ENCODE assay signal across 8 cellular contexts in the genomic region with DNA sequence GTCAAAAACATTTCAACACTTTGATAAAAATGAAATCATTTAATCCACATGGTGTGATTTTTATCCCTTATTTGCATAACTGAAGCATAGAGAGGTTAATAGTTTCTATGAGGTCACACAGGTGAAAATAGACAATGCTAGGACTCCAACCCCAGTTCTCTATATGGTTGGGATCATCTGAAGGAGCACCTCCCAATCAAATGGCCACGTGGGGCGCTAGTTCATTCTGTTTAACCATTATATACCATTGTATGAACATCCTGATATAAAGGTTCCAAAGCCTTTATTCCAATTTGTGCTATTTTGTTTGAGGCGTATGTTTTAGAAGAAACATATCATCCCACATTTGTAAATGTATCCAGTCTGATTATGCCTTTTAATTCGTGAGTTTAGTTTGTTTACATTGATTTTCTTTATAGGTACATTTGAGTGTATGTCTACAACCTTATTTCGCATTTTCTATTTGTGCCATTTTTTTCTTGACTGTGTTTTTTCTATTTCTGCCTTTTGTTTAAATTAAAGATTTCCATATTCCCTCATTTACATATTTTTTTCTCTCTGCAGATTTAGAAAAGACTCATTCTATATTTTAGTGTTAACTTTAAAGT.
DNase-seq lines count a peak whose midpoint lies in the region; ATAC-seq and TF ChIP-seq lines count a peak whose summit lies in the region.

No MANE protein-coding gene starts in this region.

- no peaks in the 10 kb centered on the region for H3F3A ChIP-seq in GM23338 (replicated peaks; ENCODE audit: low read depth)

- H3K4me1 ChIP-seq in GM23338 (ENCODE audit: insufficient read depth) (0 out of 2 replicates have a peak, but pooled peaks cover 3% of the 10 kb centered on the region), hepatocyte (ENCODE audit: insufficient read depth) (no peaks in the 10 kb centered on the region), heart right ventricle (no peaks in the 10 kb centered on the region)

- H3K4me1 Mint-ChIP-seq in GM23338, result no peaks in the 10 kb centered on the region

- WGBS in hepatocyte (ENCODE audit: low lambda C conversion rate, missing lambda C conversion rate), result 53% methylated on average over 5 of the region's 5 CpGs
- 46 to 49% methylated on average over 5 of the region's 5 CpGs for WGBS in heart right ventricle, 2 donors

- ATAC-seq in GM18498 (IDR thresholded peaks at IDR 0.05; ENCODE audit: unreplicated experiment) (peak; percentile 86), GM23338 (peak; percentile 80), heart right ventricle (no peak), omental fat pad (ENCODE audit: low FRiP score) (no peak), GM18873 (IDR thresholded peaks at IDR 0.05; ENCODE audit: low FRiP score, unreplicated experiment) (no peak)

- H3K36me3 Mint-ChIP-seq in GM23338 (ENCODE audit: low read depth), result peaks cover 10% of the 10 kb centered on the region; the same call in 1 of the 3 replicates

- H4K20me1 ChIP-seq in GM23338 (replicated peaks; ENCODE audit: insufficient read depth), result no peaks in the 10 kb centered on the region
- no peaks in the 10 kb centered on the region for H4K20me1 ChIP-seq in hepatocyte (ENCODE audit: insufficient read depth, poor library complexity, severe bottlenecking)

- H3K9me2 ChIP-seq in GM23338 (ENCODE audit: insufficient read depth) (peaks cover 5% of the 10 kb centered on the region; the same call in 1 of the 2 replicates), hepatocyte (replicated peaks; ENCODE audit: insufficient read depth) (no peaks in the 10 kb centered on the region)

- H3K27me3 Mint-ChIP-seq in GM23338 (ENCODE audit: insufficient read depth, low read depth, poor library complexity), result peaks cover 6% of the 10 kb centered on the region

- TF ChIP-seq CTCF in GM23338 (conservative IDR thresholded peaks at IDR 0.05; ENCODE audit: low read depth in 2 of 2), result peak; percentile 70 to 79
- peak; percentile 44 for TF ChIP-seq CTCF in LNCaP clone FGC (IDR thresholded peaks at IDR 0.05; ENCODE audit: control insufficient read depth, extremely low read depth, insufficient read depth)
- TF ChIP-seq CTCF in hepatocyte (IDR thresholded peaks at IDR 0.05; ENCODE audit: poor library complexity), result peak; percentile 28
- TF ChIP-seq CTCF in dorsolateral prefrontal cortex (IDR thresholded peaks at IDR 0.05 in 54 of 56, conservative IDR thresholded peaks at IDR 0.05 in 2 of 56; ENCODE audit: low read depth in 1 of 56, partially characterized antibody in 56 of 56), result peak in 4 of 56 donors; percentile 6 to 22 (median 11)
- peak in 2 of 9 donors; percentile 9 to 28 for TF ChIP-seq CTCF in heart right ventricle (IDR thresholded peaks at IDR 0.05)
- no peak for TF ChIP-seq CTCF in omental fat pad (IDR thresholded peaks at IDR 0.05)

- H3K9me3 ChIP-seq in hepatocyte (ENCODE audit: low read depth), result no peaks in the 10 kb centered on the region
- peaks cover 0 to 18% (median 0%) of the 10 kb centered on the region in 11 donors for H3K9me3 ChIP-seq in heart right ventricle

- H2AFZ ChIP-seq in GM23338, result no peak overlapping the region
- no peak overlapping the region for H2AFZ ChIP-seq in hepatocyte

- H3K4me3 Mint-ChIP-seq in GM23338, result no peak overlapping the region

- H3K4me3 ChIP-seq in GM23338, result no peak overlapping the region
- no peak overlapping the region for H3K4me3 ChIP-seq in LNCaP clone FGC (ENCODE audit: low read depth, low read length)
- H3K4me3 ChIP-seq in hepatocyte, result no peak overlapping the region
- no peak overlapping the region for H3K4me3 ChIP-seq in dorsolateral prefrontal cortex
- H3K4me3 ChIP-seq in heart right ventricle, result no peak overlapping the region

- H3K27me3 ChIP-seq in GM23338 (ENCODE audit: insufficient read depth), result no peaks in the 10 kb centered on the region
- H3K27me3 ChIP-seq in hepatocyte, result no peaks in the 10 kb centered on the region
- H3K27me3 ChIP-seq in dorsolateral prefrontal cortex, result no peaks in the 10 kb centered on the region
- no peaks in the 10 kb centered on the region for H3K27me3 ChIP-seq in heart right ventricle

- intact Hi-C loops in dorsolateral prefrontal cortex (cut with DNase I), result no loop called here
- intact Hi-C loops in heart right ventricle (cut with DNase I), result no loop called here

- H3K79me2 ChIP-seq in GM23338 (replicated peaks; ENCODE audit: insufficient read depth) (no peaks in the 10 kb centered on the region), hepatocyte (no peaks in the 10 kb centered on the region)

- H3K36me3 ChIP-seq in GM23338 (ENCODE audit: insufficient read depth), result no peaks in the 10 kb centered on the region
- no peaks in the 10 kb centered on the region for H3K36me3 ChIP-seq in hepatocyte (replicated peaks; ENCODE audit: insufficient read depth, low read depth)
- no peaks in the 10 kb centered on the region for H3K36me3 ChIP-seq in heart right ventricle

- H3K27ac Mint-ChIP-seq in GM23338, result no peak overlapping the region

- H3K9me3 Mint-ChIP-seq in GM23338, result no peaks in the 10 kb centered on the region

- H3K4me2 ChIP-seq in GM23338 (no peak overlapping the region), hepatocyte (no peak overlapping the region)

- H3K27ac ChIP-seq in GM23338 (ENCODE audit: low read depth) (no peak overlapping the region), hepatocyte (no peak overlapping the region), dorsolateral prefrontal cortex (no peak overlapping the region), heart right ventricle (no peak overlapping the region)

- DNase-seq in GM23338 (ENCODE audit: low spot score), result peak; percentile 75
- DNase-seq in LNCaP clone FGC (ENCODE audit: low read depth), result no peak
- peak; percentile 14 for DNase-seq in hepatocyte (ENCODE audit: low spot score)
- no peak for DNase-seq in dorsolateral prefrontal cortex
- DNase-seq in heart right ventricle, result no peak
- no peak for DNase-seq in omental fat pad (ENCODE audit: low spot score)

TF ChIP-seq in GM23338, 12 proteins besides CTCF, POLR2A, EP300 and RAD21 (continues in another document):
- TF ChIP-seq POLR2AphosphoS5 (IDR thresholded peaks at IDR 0.05; ENCODE audit: low read depth) (no peak), STAT1 (IDR thresholded peaks at IDR 0.05; ENCODE audit: unreplicated experiment) (no peak), EZH2phosphoT487 (IDR thresholded peaks at IDR 0.05; ENCODE audit: unreplicated experiment) (no peak), JUNB (IDR thresholded peaks at IDR 0.05; ENCODE audit: unreplicated experiment) (no peak), CREB1 (CRISPR knock-in tag; IDR thresholded peaks at IDR 0.05; ENCODE audit: low read depth) (no peak), NANOG (IDR thresholded peaks at IDR 0.05; ENCODE audit: borderline replicate concordance) (no peak), ZNF331 (CRISPR knock-in tag; IDR thresholded peaks at IDR 0.05; ENCODE audit: low read depth) (no peak)
- TF ChIP-seq, protein P1, sequence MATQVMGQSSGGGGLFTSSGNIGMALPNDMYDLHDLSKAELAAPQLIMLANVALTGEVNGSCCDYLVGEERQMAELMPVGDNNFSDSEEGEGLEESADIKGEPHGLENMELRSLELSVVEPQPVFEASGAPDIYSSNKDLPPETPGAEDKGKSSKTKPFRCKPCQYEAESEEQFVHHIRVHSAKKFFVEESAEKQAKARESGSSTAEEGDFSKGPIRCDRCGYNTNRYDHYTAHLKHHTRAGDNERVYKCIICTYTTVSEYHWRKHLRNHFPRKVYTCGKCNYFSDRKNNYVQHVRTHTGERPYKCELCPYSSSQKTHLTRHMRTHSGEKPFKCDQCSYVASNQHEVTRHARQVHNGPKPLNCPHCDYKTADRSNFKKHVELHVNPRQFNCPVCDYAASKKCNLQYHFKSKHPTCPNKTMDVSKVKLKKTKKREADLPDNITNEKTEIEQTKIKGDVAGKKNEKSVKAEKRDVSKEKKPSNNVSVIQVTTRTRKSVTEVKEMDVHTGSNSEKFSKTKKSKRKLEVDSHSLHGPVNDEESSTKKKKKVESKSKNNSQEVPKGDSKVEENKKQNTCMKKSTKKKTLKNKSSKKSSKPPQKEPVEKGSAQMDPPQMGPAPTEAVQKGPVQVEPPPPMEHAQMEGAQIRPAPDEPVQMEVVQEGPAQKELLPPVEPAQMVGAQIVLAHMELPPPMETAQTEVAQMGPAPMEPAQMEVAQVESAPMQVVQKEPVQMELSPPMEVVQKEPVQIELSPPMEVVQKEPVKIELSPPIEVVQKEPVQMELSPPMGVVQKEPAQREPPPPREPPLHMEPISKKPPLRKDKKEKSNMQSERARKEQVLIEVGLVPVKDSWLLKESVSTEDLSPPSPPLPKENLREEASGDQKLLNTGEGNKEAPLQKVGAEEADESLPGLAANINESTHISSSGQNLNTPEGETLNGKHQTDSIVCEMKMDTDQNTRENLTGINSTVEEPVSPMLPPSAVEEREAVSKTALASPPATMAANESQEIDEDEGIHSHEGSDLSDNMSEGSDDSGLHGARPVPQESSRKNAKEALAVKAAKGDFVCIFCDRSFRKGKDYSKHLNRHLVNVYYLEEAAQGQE (IDR thresholded peaks at IDR 0.05; ENCODE audit: unreplicated experiment), result no peak
- TF ChIP-seq, protein P2, sequence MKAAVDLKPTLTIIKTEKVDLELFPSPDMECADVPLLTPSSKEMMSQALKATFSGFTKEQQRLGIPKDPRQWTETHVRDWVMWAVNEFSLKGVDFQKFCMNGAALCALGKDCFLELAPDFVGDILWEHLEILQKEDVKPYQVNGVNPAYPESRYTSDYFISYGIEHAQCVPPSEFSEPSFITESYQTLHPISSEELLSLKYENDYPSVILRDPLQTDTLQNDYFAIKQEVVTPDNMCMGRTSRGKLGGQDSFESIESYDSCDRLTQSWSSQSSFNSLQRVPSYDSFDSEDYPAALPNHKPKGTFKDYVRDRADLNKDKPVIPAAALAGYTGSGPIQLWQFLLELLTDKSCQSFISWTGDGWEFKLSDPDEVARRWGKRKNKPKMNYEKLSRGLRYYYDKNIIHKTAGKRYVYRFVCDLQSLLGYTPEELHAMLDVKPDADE (IDR thresholded peaks at IDR 0.05), result no peak

Comparison
In these comparisons a context has a peak if more than half of its experiments do, and no peak if none do; other contexts are left out.
1. ATAC-seq: peak in GM18498 (single experiment) and GM23338 (single experiment); none in heart right ventricle (0 of 8), omental fat pad (single experiment) and GM18873 (single experiment).
2. DNase-seq: peak in GM23338 (single experiment) and hepatocyte (single experiment); none in LNCaP clone FGC (single experiment), dorsolateral prefrontal cortex (0 of 10), heart right ventricle (0 of 2) and omental fat pad (single experiment).
3. CTCF ChIP-seq: peak in GM23338 (2 of 2), LNCaP clone FGC (single experiment) and hepatocyte (single experiment); none in omental fat pad (0 of 3).